ENCODE assay signal across 12 cellular contexts in the genomic region with DNA sequence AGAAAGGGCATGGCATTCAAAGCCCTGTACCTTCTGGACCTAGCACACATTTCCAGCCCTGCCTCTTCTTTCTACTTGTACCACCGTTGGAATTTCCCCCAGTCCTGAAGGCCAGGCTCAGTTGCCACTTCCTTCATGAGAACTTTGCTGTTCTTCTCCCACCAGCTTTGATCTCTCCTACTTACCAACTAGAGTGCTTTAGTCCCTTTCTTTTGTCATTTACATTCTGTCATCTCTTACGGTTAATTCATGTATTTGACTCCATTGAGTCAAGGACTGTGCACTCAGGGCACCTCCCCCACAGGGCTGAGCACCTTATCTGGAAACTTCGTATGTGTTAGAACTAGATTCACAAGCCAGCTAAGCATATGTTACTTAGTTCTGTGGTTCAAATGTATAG. TPM values are rescaled to one million over a fixed set of nuclear protein-coding genes. Genes with fewer than 3 reads are reported as not detected.
DNase-seq lines count a peak whose midpoint lies in the region; ATAC-seq lines count a peak whose summit lies in the region.
"Had no signal": no experiment of that assay in that cellular context is flagged by ENCODE, and none has a peak within 500 bp of the region (broad histone marks: within the 10 kb centered on the region; RNA-seq: fewer than 3 reads in every experiment).

No MANE protein-coding gene starts in this region.

- no peak overlapping the region for H3K4me3 ChIP-seq in CD4-positive, alpha-beta memory T cell (ENCODE audit: low read length in 2 of 2)
- no peak overlapping the region for H3K4me3 ChIP-seq in MG63
- H3K4me3 ChIP-seq: smooth muscle cell had no signal

- ATAC-seq in activated CD4-positive, alpha-beta T cell treated with anti-CD3 and anti-CD28 coated beads for 36 hours = peak; percentile 52
- no peak for ATAC-seq in HG03108 (IDR thresholded peaks at IDR 0.05; ENCODE audit: unreplicated experiment)
- ATAC-seq: foreskin keratinocyte had no signal

- peak overlapping the region in 7 of 8 donors; percentile 33 to 77 (median 57) for H3K4me3 Mint-ChIP-seq in CD4-positive, alpha-beta memory T cell
- peak overlapping the region; percentile 54 for H3K4me3 Mint-ChIP-seq in activated CD4-positive, alpha-beta T cell treated with anti-CD3 and anti-CD28 coated beads for 36 hours

- H3K27ac Mint-ChIP-seq in CD4-positive, alpha-beta memory T cell = peak overlapping the region; percentile 95 to 100 (median 99)
- H3K27ac Mint-ChIP-seq in activated CD4-positive, alpha-beta T cell treated with anti-CD3 and anti-CD28 coated beads for 36 hours = peak overlapping the region; percentile 99

- intact Hi-C loops in CD4-positive, alpha-beta memory T cell (cut with micrococcal nuclease) = no loop called here
- intact Hi-C loops in activated CD4-positive, alpha-beta T cell treated with anti-CD3 and anti-CD28 coated beads for 36 hours (cut with DNase I, micrococcal nuclease) = loop anchor here in 1 of 2 experiments (10.0 kb wide), 1 partner anchor 1971 kb away; no protein-coding TSS in a partner anchor

- H3K4me1 Mint-ChIP-seq in CD4-positive, alpha-beta memory T cell = peaks cover 44 to 67% (median 50%) of the 10 kb centered on the region in 4 donors
- peaks cover 88% of the 10 kb centered on the region for H3K4me1 Mint-ChIP-seq in activated CD4-positive, alpha-beta T cell treated with anti-CD3 and anti-CD28 coated beads for 36 hours

- peak in 4 of 5 donors; percentile 20 to 78 (median 40) for DNase-seq in CD4-positive, alpha-beta memory T cell
- DNase-seq in activated CD4-positive, alpha-beta T cell treated with anti-CD3 and anti-CD28 coated beads for 36 hours = peak; percentile 87
- DNase-seq in activated naive CD4-positive, alpha-beta T cell treated with Interleukin-2 at 50 U/mL for 16 hours = peak; percentile 70
- peak; percentile 71 to 73 for DNase-seq in stimulated activated CD4-positive, alpha-beta T cell treated with anti-CD3 and anti-CD28 coated beads, Interleukin-2, amount 100 ng/mL, for 24 hours
- DNase-seq in MG63 (no peak), NCI-H2081 treated with DMSO at 0.1 percent for 48 hours (lab: John Stamatoyannopoulos, UW) (no peak), NCI-H1436 treated with DMSO at 0.1 percent for 48 hours (lab: John Stamatoyannopoulos, UW) (no peak)
- DNase-seq: foreskin keratinocyte, NCI-H446, Right ventricle myocardium superior had no signal

- no peaks in the 10 kb centered on the region for H3K27me3 Mint-ChIP-seq in CD4-positive, alpha-beta memory T cell
- no peaks in the 10 kb centered on the region for H3K27me3 Mint-ChIP-seq in activated CD4-positive, alpha-beta T cell treated with anti-CD3 and anti-CD28 coated beads for 36 hours

- CTCF ChIA-PET in CD4-positive, alpha-beta memory T cell (lab: Charles Lee; ENCODE audit: partially characterized antibody) = interaction anchor here (1.1 to 1.2 kb wide), 2 partner anchors 9 to 72 kb away, joined by 3 to 5 read pairs; no protein-coding TSS in a partner anchor
- CTCF ChIA-PET in activated CD4-positive, alpha-beta T cell treated with anti-CD3 and anti-CD28 coated beads for 36 hours (lab: Charles Lee) = interaction anchor here (0.8 to 1.8 kb wide), 8 partner anchors 8 to 186 kb away, joined by 3 to 11 read pairs (median 4); partner anchors contain the start of genes BICDL1 and RPLP0

- no peaks in the 10 kb centered on the region for H3K9me3 Mint-ChIP-seq in CD4-positive, alpha-beta memory T cell
- no peaks in the 10 kb centered on the region for H3K9me3 Mint-ChIP-seq in activated CD4-positive, alpha-beta T cell treated with anti-CD3 and anti-CD28 coated beads for 36 hours (ENCODE audit: low read depth)

- H3K36me3 Mint-ChIP-seq in CD4-positive, alpha-beta memory T cell = peaks cover 3 to 21% of the 10 kb centered on the region in 2 donors
- H3K36me3 Mint-ChIP-seq in activated CD4-positive, alpha-beta T cell treated with anti-CD3 and anti-CD28 coated beads for 36 hours (ENCODE audit: low read depth) = peaks cover 67% of the 10 kb centered on the region

- H3K27me3 ChIP-seq in CD4-positive, alpha-beta memory T cell (ENCODE audit: insufficient read depth, low read length) = no peaks in the 10 kb centered on the region
- H3K27me3 ChIP-seq in MG63 = peaks cover 15% of the 10 kb centered on the region
- H3K27me3 ChIP-seq: foreskin keratinocyte had no signal

- no peaks in the 10 kb centered on the region for H3K9me3 ChIP-seq in CD4-positive, alpha-beta memory T cell (ENCODE audit: control insufficient read depth in 1 of 2, low read length in 2 of 2)
- no peaks in the 10 kb centered on the region for H3K9me3 ChIP-seq in MG63

- H3K4me1 ChIP-seq in CD4-positive, alpha-beta memory T cell (ENCODE audit: insufficient read depth, low read length) = peaks cover 71% of the 10 kb centered on the region
- H3K4me1 ChIP-seq: foreskin keratinocyte had no signal

- POLR2A ChIA-PET in CD4-positive, alpha-beta memory T cell (lab: Charles Lee; ENCODE audit: partially characterized antibody) = interaction anchor here (0.6 to 10.9 kb wide), 6 partner anchors 9 to 72 kb away, joined by 3 to 236 read pairs (median 8); partner anchors contain the start of gene BICDL1
- POLR2A ChIA-PET in activated CD4-positive, alpha-beta T cell treated with anti-CD3 and anti-CD28 coated beads for 36 hours (lab: Charles Lee) = interaction anchor here (0.6 to 6.6 kb wide), 15 partner anchors 9 to 1158 kb away, joined by 3 to 80 read pairs (median 6); partner anchors contain the start of genes BICDL1, RAB35, RNU4-1 and RNU4-2

- no peaks in the 10 kb centered on the region for H3K36me3 ChIP-seq in CD4-positive, alpha-beta memory T cell (ENCODE audit: insufficient read depth, low read length)
- no peaks in the 10 kb centered on the region for H3K36me3 ChIP-seq in MG63

- peak overlapping the region; percentile 95 for H3K27ac ChIP-seq in CD4-positive, alpha-beta memory T cell (ENCODE audit: low read depth, low read length)
- H3K27ac ChIP-seq: foreskin keratinocyte had no signal

RNA-seq across cellular contexts. Expression of gene BICDL1, which starts 26.3 kb away (rescaled TPM):
- total RNA-seq in CD4-positive, alpha-beta memory T cell = 100 to 1,000 TPM; 143 to 153 TPM
- 1 to 10 TPM; 2.3 to 3.0 TPM for polyA plus RNA-seq in CD4-positive, alpha-beta memory T cell
- 100 to 1,000 TPM; 106 to 132 TPM for total RNA-seq in activated CD4-positive, alpha-beta T cell treated with anti-CD3 and anti-CD28 coated beads for 36 hours
- total RNA-seq in MG63 (2014; rRNA removed; shearing (Covaris generic); ENCODE audit: low replicate concordance) = not detected in 2 replicates

Comparison
In these comparisons a context has a peak if more than half of its experiments do, and no peak if none do; other contexts are left out.
1. DNase-seq: peak in CD4-positive, alpha-beta memory T cell (4 of 5), activated CD4-positive, alpha-beta T cell treated with anti-CD3 and anti-CD28 coated beads for 36 hours (single experiment), activated naive CD4-positive, alpha-beta T cell treated with Interleukin-2 at 50 U/mL for 16 hours (single experiment) and stimulated activated CD4-positive, alpha-beta T cell treated with anti-CD3 and anti-CD28 coated beads, Interleukin-2, amount 100 ng/mL, for 24 hours (2 of 2); none in MG63 (single experiment), NCI-H2081 treated with DMSO at 0.1 percent for 48 hours (single experiment) and NCI-H1436 treated with DMSO at 0.1 percent for 48 hours (single experiment).
2. RNA of gene BICDL1, which starts 26.3 kb away (total RNA-seq): 143 to 153 TPM in CD4-positive, alpha-beta memory T cell and 106 to 132 TPM in activated CD4-positive, alpha-beta T cell treated with anti-CD3 and anti-CD28 coated beads for 36 hours; not detected in MG63; every median in the first group is over 100 times any median in the second.